Comparison of ENCODE assay signal across 8 cellular contexts in the genomic region with DNA sequence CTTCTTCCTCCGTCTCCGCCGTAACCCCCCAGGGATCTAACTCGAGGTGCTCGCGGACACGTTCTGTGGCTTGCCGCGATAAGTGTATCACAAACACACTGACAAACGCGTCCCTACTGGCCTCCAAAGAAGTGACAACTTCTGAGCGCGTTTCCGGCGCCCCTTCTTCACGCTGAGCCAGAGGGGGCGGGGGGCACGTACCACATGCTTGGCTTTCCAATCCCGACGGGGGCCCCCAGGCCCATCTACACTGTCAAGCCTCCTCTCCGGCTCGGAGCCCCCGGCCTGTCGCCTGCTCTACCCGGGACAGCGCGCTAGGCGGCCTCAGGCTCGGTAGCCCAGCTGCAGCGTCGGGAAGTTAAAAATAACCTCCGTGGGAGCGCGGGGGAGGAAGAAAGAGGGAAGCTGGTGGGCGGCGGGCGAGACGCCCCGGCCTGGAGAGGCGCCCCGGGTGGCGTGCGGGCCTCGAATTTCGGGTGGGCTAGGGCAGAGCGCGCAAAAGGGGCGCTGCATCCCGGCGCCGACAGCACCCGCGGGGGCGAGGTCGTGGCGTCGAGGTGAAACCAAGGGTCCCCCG. TPM values are rescaled to one million over a fixed set of nuclear protein-coding genes. Genes with fewer than 3 reads are reported as not detected.
DNase-seq lines count a peak whose midpoint lies in the region; ATAC-seq and TF ChIP-seq lines count a peak whose summit lies in the region.

No MANE protein-coding gene starts in this region.

- TF ChIP-seq CTCF in CD4-positive, alpha-beta T cell (IDR thresholded peaks at IDR 0.05) = no peak
- TF ChIP-seq CTCF in MM.1S (IDR thresholded peaks at IDR 0.05; ENCODE audit: low read length) = peak; percentile 35; the same call in 1 of the 2 replicates
- TF ChIP-seq CTCF in neural crest cell (conservative IDR thresholded peaks at IDR 0.05) = peak; percentile 51
- peak in 1 of 3 experiments; percentile 11 for TF ChIP-seq CTCF in vagina (IDR thresholded peaks at IDR 0.05)

- DNase-seq in CD4-positive, alpha-beta T cell = peak in 9 of 10 experiments; percentile 14 to 45 (median 21)
- DNase-seq in MM.1S = peak; percentile 50
- DNase-seq in activated T-cell treated with anti-CD3 and anti-CD28 coated beads for 24 hours (ENCODE audit: low read depth) = peak; percentile 33
- peak; percentile 52 for DNase-seq in fibroblast of gingiva (ENCODE audit: low read depth)
- DNase-seq in neural crest cell (ENCODE audit: low read depth, low spot score) = peak; percentile 45
- DNase-seq in vagina (ENCODE audit: extremely low spot score in 2 of 2) = no peak
- DNase-seq in A172 (ENCODE audit: low spot score) = no peak

- peaks cover 10% of the 10 kb centered on the region for H3F3A ChIP-seq in MM.1S (ENCODE audit: insufficient read depth, low read length)

- peaks cover 4% of the 10 kb centered on the region for H3K27me3 Mint-ChIP-seq in CD4-positive, alpha-beta T cell
- peaks cover 30% of the 10 kb centered on the region for H3K27me3 Mint-ChIP-seq in neural crest cell (ENCODE audit: low read depth)

- H2AFZ ChIP-seq in MM.1S (ENCODE audit: low read length) = peak overlapping the region; percentile 93

- no peak for TF ChIP-seq POLR2A in vagina (IDR thresholded peaks at IDR 0.05)

- POLR2A ChIA-PET in CD4-positive, alpha-beta T cell (lab: Charles Lee) = interaction anchor here (0.8 to 4.8 kb wide), 7 partner anchors 15 to 404 kb away, joined by 3 to 37 read pairs (median 4); partner anchors contain the start of genes PRPSAP1 and RHBDF2

- H3K4me3 Mint-ChIP-seq in CD4-positive, alpha-beta T cell = peak overlapping the region; percentile 92
- H3K4me3 Mint-ChIP-seq in neural crest cell = peak overlapping the region; percentile 96

- H3K4me1 ChIP-seq in MM.1S (ENCODE audit: low read length) = peaks cover 11% of the 10 kb centered on the region; the same call in 1 of the 2 replicates
- peaks cover 47% of the 10 kb centered on the region for H3K4me1 ChIP-seq in vagina

- intact Hi-C loops in CD4-positive, alpha-beta T cell (cut with DNase I, micrococcal nuclease) = loop anchor here (2.0 to 10.0 kb wide), 2 partner anchors 31 to 399 kb away; partner anchors contain the start of gene PRPSAP1 (in 1 of the 2)
- intact Hi-C loops in vagina (cut with DNase I) = no loop called here

- CTCF ChIA-PET in CD4-positive, alpha-beta T cell (lab: Charles Lee) = interaction anchor here (3.6 kb wide), 1 partner anchor 14 kb away, joined by 31 read pairs; no protein-coding TSS in a partner anchor

- peaks cover 6% of the 10 kb centered on the region for H3K4me1 Mint-ChIP-seq in CD4-positive, alpha-beta T cell (ENCODE audit: low read depth)
- H3K4me1 Mint-ChIP-seq in neural crest cell = peaks cover 41% of the 10 kb centered on the region

- no peaks in the 10 kb centered on the region for H4K20me1 ChIP-seq in MM.1S (ENCODE audit: insufficient read depth, low read length)

- H3K9ac ChIP-seq in MM.1S (ENCODE audit: low read length) = peak overlapping the region; percentile 59; the same call in 1 of the 2 replicates

- no peaks in the 10 kb centered on the region for H3K36me3 Mint-ChIP-seq in CD4-positive, alpha-beta T cell (ENCODE audit: low read depth)
- H3K36me3 Mint-ChIP-seq in neural crest cell (ENCODE audit: low read depth) = no peaks in the 10 kb centered on the region

- ATAC-seq in CD4-positive, alpha-beta T cell (ENCODE audit: poor library complexity) = peak; percentile 30
- ATAC-seq in GM21381 (IDR thresholded peaks at IDR 0.05; ENCODE audit: unreplicated experiment) = peak; percentile 18

- H3K9me3 ChIP-seq in CD4-positive, alpha-beta T cell (ENCODE audit: control insufficient read depth, low read length) = no peaks in the 10 kb centered on the region
- H3K9me3 ChIP-seq in MM.1S (replicated peaks; ENCODE audit: insufficient read depth, low read length) (no peaks in the 10 kb centered on the region), vagina (no peaks in the 10 kb centered on the region)

- H3K27me3 ChIP-seq in CD4-positive, alpha-beta T cell (ENCODE audit: control insufficient read depth, insufficient read depth, low read length) = peaks cover 4% of the 10 kb centered on the region
- H3K27me3 ChIP-seq in MM.1S (replicated peaks; ENCODE audit: insufficient read depth, low read length) (peaks cover 18% of the 10 kb centered on the region), vagina (no peaks in the 10 kb centered on the region)

- H3K4me3 ChIP-seq in MM.1S (ENCODE audit: low read length) (peak overlapping the region; percentile 69), vagina (peak overlapping the region; percentile 63 to 69)

- H3K79me2 ChIP-seq in MM.1S (ENCODE audit: low read length) = no peaks in the 10 kb centered on the region

- no peak overlapping the region for H3K27ac ChIP-seq in CD4-positive, alpha-beta T cell (ENCODE audit: low read depth, low read length)
- H3K27ac ChIP-seq in MM.1S (ENCODE audit: low read length) = peak overlapping the region; percentile 29; the same call in 1 of the 2 replicates
- H3K27ac ChIP-seq in vagina = peak overlapping the region; percentile 84

- H3K9me2 ChIP-seq in MM.1S (replicated peaks; ENCODE audit: insufficient read depth, low read length) = no peaks in the 10 kb centered on the region

- no peaks in the 10 kb centered on the region for H3K36me3 ChIP-seq in MM.1S (replicated peaks; ENCODE audit: insufficient read depth, low read length)
- no peaks in the 10 kb centered on the region for H3K36me3 ChIP-seq in vagina

- H3K27ac Mint-ChIP-seq in CD4-positive, alpha-beta T cell = no peak overlapping the region
- H3K27ac Mint-ChIP-seq in neural crest cell (ENCODE audit: unreplicated experiment) = peak overlapping the region; percentile 37

- no peaks in the 10 kb centered on the region for H3K9me3 Mint-ChIP-seq in CD4-positive, alpha-beta T cell
- no peaks in the 10 kb centered on the region for H3K9me3 Mint-ChIP-seq in neural crest cell

- peak overlapping the region; percentile 100 for H3K4me2 ChIP-seq in MM.1S (ENCODE audit: low read depth, low read length)

RNA-seq across cellular contexts. Expression of gene SPHK1, which starts 0.7 kb away (rescaled TPM):
- 1 to 10 TPM in 1 of 2 experiments, under 1 TPM in 1; 0.45 to 1.1 TPM for total RNA-seq in CD4-positive, alpha-beta T cell
- 19.5 and 21.1 TPM in 2 replicates for total RNA-seq in neural crest cell
- 11.0 TPM for total RNA-seq in vagina
- 31.6 and 38.1 TPM in 2 replicates for total RNA-seq in A172 (2014; rRNA removed; shearing (Covaris generic))

RNA-seq across cellular contexts. Expression of gene PRPSAP1, which starts 30.0 kb away (rescaled TPM):
- 10 to 100 TPM; 10.8 to 12.1 TPM for total RNA-seq in CD4-positive, alpha-beta T cell
- 68.4 and 73.6 TPM in 2 replicates for total RNA-seq in neural crest cell
- 92.6 TPM for total RNA-seq in vagina
- 33.8 and 49.7 TPM in 2 replicates for total RNA-seq in A172 (2014; rRNA removed; shearing (Covaris generic))

Comparison
In these comparisons a context has a peak if more than half of its experiments do, and no peak if none do; other contexts are left out.
1. DNase-seq: peak in CD4-positive, alpha-beta T cell (9 of 10), MM.1S (single experiment), activated T-cell treated with anti-CD3 and anti-CD28 coated beads for 24 hours (single experiment), fibroblast of gingiva (single experiment) and neural crest cell (single experiment); none in vagina (0 of 2) and A172 (single experiment).